1 cellular context compared by ENCODE assay signal in genomic region chr3:122572940-122573412, GRCh38.
TF ChIP-seq lines count a peak whose summit lies in the region.

No MANE protein-coding gene starts in this region.

TF ChIP-seq in A549, 52 proteins besides CTCF, POLR2A, EP300 and RAD21 (continued from another document):
- TF ChIP-seq BHLHE40 (IDR thresholded peaks at IDR 0.05; ENCODE audit: low read depth, low read length) (no peak), ZNF302 (CRISPR knock-in tag; IDR thresholded peaks at IDR 0.05) (no peak), HEYL (CRISPR knock-in tag; IDR thresholded peaks at IDR 0.05) (no peak), NFE2L2 (conservative IDR thresholded peaks at IDR 0.05; ENCODE audit: low read length) (no peak)
- TF ChIP-seq, protein P1, sequence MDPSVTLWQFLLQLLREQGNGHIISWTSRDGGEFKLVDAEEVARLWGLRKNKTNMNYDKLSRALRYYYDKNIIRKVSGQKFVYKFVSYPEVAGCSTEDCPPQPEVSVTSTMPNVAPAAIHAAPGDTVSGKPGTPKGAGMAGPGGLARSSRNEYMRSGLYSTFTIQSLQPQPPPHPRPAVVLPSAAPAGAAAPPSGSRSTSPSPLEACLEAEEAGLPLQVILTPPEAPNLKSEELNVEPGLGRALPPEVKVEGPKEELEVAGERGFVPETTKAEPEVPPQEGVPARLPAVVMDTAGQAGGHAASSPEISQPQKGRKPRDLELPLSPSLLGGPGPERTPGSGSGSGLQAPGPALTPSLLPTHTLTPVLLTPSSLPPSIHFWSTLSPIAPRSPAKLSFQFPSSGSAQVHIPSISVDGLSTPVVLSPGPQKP (IDR thresholded peaks at IDR 0.05; ENCODE audit: low read depth, low read length), result no peak
